Comparison of ENCODE assay signal across 11 cellular contexts in genomic region chr22:47177334-47177815, GRCh38.
"Had no signal": no experiment of that assay in that cellular context is flagged by ENCODE, and none has a peak within 500 bp of the region (broad histone marks: within the 10 kb centered on the region; RNA-seq: fewer than 3 reads in every experiment).

No MANE protein-coding gene starts in this region.

- H3K4me3 ChIP-seq: prostate gland, SK-N-MC had no signal

- H3K4me1 ChIP-seq: prostate gland had no signal

- H3K27me3 Mint-ChIP-seq: activated naive CD8-positive, alpha-beta T cell treated with anti-CD3 and anti-CD28 coated beads, Interleukin-2, amount 50 U/mL, for 24 hours; naive B cell; T-cell had no signal

- H3K36me3 ChIP-seq: prostate gland had no signal

- H3K27ac ChIP-seq: prostate gland, SK-N-MC had no signal

- H3K4me1 Mint-ChIP-seq: activated naive CD8-positive, alpha-beta T cell treated with anti-CD3 and anti-CD28 coated beads, Interleukin-2, amount 50 U/mL, for 24 hours; T-cell had no signal

- H3K9me3 ChIP-seq: prostate gland had no signal

- H3K4me3 Mint-ChIP-seq: activated naive CD8-positive, alpha-beta T cell treated with anti-CD3 and anti-CD28 coated beads, Interleukin-2, amount 50 U/mL, for 24 hours; naive B cell; T-cell had no signal

- ATAC-seq: activated naive CD8-positive, alpha-beta T cell treated with anti-CD3 and anti-CD28 coated beads, Interleukin-2, amount 50 U/mL, for 24 hours; stimulated activated naive CD8-positive, alpha-beta T cell treated with anti-CD3 and anti-CD28 coated beads, Interleukin-15, Interleukin-2, amounts not matched to agents 100 U/mL and 50 U/mL, for 24 hours; T-cell had no signal

- DNase-seq: activated CD4-positive, alpha-beta T cell treated with anti-CD3 and anti-CD28 coated beads for 48 hours; activated gamma-delta T cell; activated naive CD8-positive, alpha-beta T cell treated with anti-CD3 and anti-CD28 coated beads, Interleukin-2, amount 50 U/mL, for 24 hours; foreskin melanocyte; naive B cell; stimulated activated CD4-positive, alpha-beta T cell treated with anti-CD3 and anti-CD28 coated beads, Interleukin-2, amount 100 ng/mL, for 48 hours; stimulated activated naive CD8-positive, alpha-beta T cell treated with anti-CD3 and anti-CD28 coated beads, Interleukin-15, Interleukin-2, amounts not matched to agents 100 U/mL and 50 U/mL, for 24 hours; T1000 had no signal
